8 cellular contexts compared by ENCODE assay signal in genomic region chr14:103057028-103057371, GRCh38. TPM values are rescaled to one million over a fixed set of nuclear protein-coding genes. Genes with fewer than 3 reads are reported as not detected.
DNase-seq lines count a peak whose midpoint lies in the region; ATAC-seq and TF ChIP-seq lines count a peak whose summit lies in the region.

No MANE protein-coding gene starts in this region.

- H3K27me3 ChIP-seq in heart right ventricle, result peaks cover 0 to 30% (median 0%) of the 10 kb centered on the region in 7 donors
- no peaks in the 10 kb centered on the region for H3K27me3 ChIP-seq in sigmoid colon

- H3K36me3 ChIP-seq in heart right ventricle (peaks cover 0 to 15% (median 0%) of the 10 kb centered on the region in 9 donors), sigmoid colon (no peaks in the 10 kb centered on the region)

- H3K27me3 Mint-ChIP-seq in activated T-cell treated with anti-CD3 and anti-CD28 coated beads, Interleukin-2, amount 50 U/mL, for 4 hours (ENCODE audit: low read depth), result peaks cover 24% of the 10 kb centered on the region
- peaks cover 14 to 18% of the 10 kb centered on the region in 2 donors for H3K27me3 Mint-ChIP-seq in T-cell

- no peak for TF ChIP-seq POLR2A in sigmoid colon (IDR thresholded peaks at IDR 0.05)

- no peak overlapping the region for H3K27ac Mint-ChIP-seq in T-cell

- 0 to 1% methylated on average over 42 to 53 of the region's 53 CpGs for WGBS in heart right ventricle, 2 donors
- 1% methylated on average over 53 of the region's 53 CpGs for WGBS in sigmoid colon, 2 donors

- H3K4me1 ChIP-seq in heart right ventricle, result peaks cover 12 to 60% (median 46%) of the 10 kb centered on the region in 9 donors
- peaks cover 0 to 48% (median 38%) of the 10 kb centered on the region in 4 donors for H3K4me1 ChIP-seq in sigmoid colon

- H3K4me3 ChIP-seq in heart right ventricle (peak overlapping the region; percentile 85 to 100 (median 98)), sigmoid colon (peak overlapping the region; percentile 76 to 98 (median 93))

- H3K9me3 ChIP-seq in heart right ventricle (no peaks in the 10 kb centered on the region), sigmoid colon (no peaks in the 10 kb centered on the region)

- no peak for TF ChIP-seq CTCF in heart right ventricle (IDR thresholded peaks at IDR 0.05)
- TF ChIP-seq CTCF in sigmoid colon (IDR thresholded peaks at IDR 0.05), result no peak

- H3K27ac ChIP-seq in heart right ventricle (peak overlapping the region; percentile 95 to 100 (median 97)), sigmoid colon (peak overlapping the region; percentile 86 to 97 (median 92))

- DNase-seq in activated T-cell treated with anti-CD3 and anti-CD28 coated beads, Interleukin-2, amount 50 U/mL, for 4 hours, result no peak
- DNase-seq in activated T-cell treated with anti-CD3 and anti-CD28 coated beads, Interleukin-2, amount 50 U/mL, for 1 hour, result no peak
- no peak for DNase-seq in T-cell
- DNase-seq in heart right ventricle, result peak in 1 of 2 donors; percentile 48
- DNase-seq in sigmoid colon, result peak; percentile 80
- no peak for DNase-seq in cerebellar nuclear complex (lab: John Stamatoyannopoulos, UW)

- CTCF ChIA-PET in T-cell (lab: Charles Lee), result no interaction called here

- no peaks in the 10 kb centered on the region for H3K36me3 Mint-ChIP-seq in activated T-cell treated with anti-CD3 and anti-CD28 coated beads, Interleukin-2, amount 50 U/mL, for 4 hours (ENCODE audit: insufficient read depth)
- no peaks in the 10 kb centered on the region for H3K36me3 Mint-ChIP-seq in T-cell

- intact Hi-C loops in heart right ventricle (cut with DNase I) (loop anchor here in 3 of 10 donors (1.0 to 10.0 kb wide), 5 partner anchors 18 to 788 kb away; partner anchors contain the start of genes PPP1R13B (in 1 of the 3) and RCOR1 (in 1 of the 3)), sigmoid colon (cut with DNase I) (no loop called here)

- peaks cover 11% of the 10 kb centered on the region for H3K4me1 Mint-ChIP-seq in activated T-cell treated with anti-CD3 and anti-CD28 coated beads, Interleukin-2, amount 50 U/mL, for 4 hours (ENCODE audit: low read depth)
- H3K4me1 Mint-ChIP-seq in T-cell, result peaks cover 8 to 19% (median 9%) of the 10 kb centered on the region in 3 donors

- no peak for TF ChIP-seq EP300 in sigmoid colon (IDR thresholded peaks at IDR 0.05)

- no peak overlapping the region for H3K4me3 Mint-ChIP-seq in activated T-cell treated with anti-CD3 and anti-CD28 coated beads, Interleukin-2, amount 50 U/mL, for 4 hours
- H3K4me3 Mint-ChIP-seq in T-cell, result peak overlapping the region in 2 of 3 donors; percentile 68 to 72

- POLR2A ChIA-PET in T-cell (lab: Charles Lee), result no interaction called here

- peak; percentile 13 to 23 for ATAC-seq in activated T-cell treated with anti-CD3 and anti-CD28 coated beads, Interleukin-2, amount 50 U/mL, for 4 hours
- ATAC-seq in T-cell (replicated peaks in 1 of 4) (peak; percentile 3 to 25 (median 14)), heart right ventricle (peak in 2 of 8 donors; percentile 1 to 3), HG03342 (IDR thresholded peaks at IDR 0.05; ENCODE audit: unreplicated experiment) (no peak), GM21515 (IDR thresholded peaks at IDR 0.05; ENCODE audit: unreplicated experiment) (no peak)

- H3K9me3 Mint-ChIP-seq in activated T-cell treated with anti-CD3 and anti-CD28 coated beads, Interleukin-2, amount 50 U/mL, for 4 hours, result no peaks in the 10 kb centered on the region
- H3K9me3 Mint-ChIP-seq in T-cell, result no peaks in the 10 kb centered on the region

RNA-seq across cellular contexts. Expression of gene CDC42BPB, which starts 0.3 kb away (rescaled TPM):
- total RNA-seq in activated T-cell treated with anti-CD3 and anti-CD28 coated beads, Interleukin-2, amount 50 U/mL, for 4 hours, result 1 to 10 TPM; 2.8 to 6.6 (median 5.1) TPM
- total RNA-seq in T-cell, result 10 to 100 TPM in 3 of 5 donors, 1 to 10 TPM in 2; 5.3 to 17.5 (median 11.2) TPM
- total RNA-seq in heart right ventricle, result 10 to 100 TPM; 60.8 to 83.6 (median 70.1) TPM
- 10 to 100 TPM; 29.6 to 31.2 TPM for polyA plus RNA-seq in heart right ventricle
- total RNA-seq in sigmoid colon, result 10 to 100 TPM; 58.5 to 82.3 (median 61.6) TPM
- 10 to 100 TPM; 18.0 to 51.5 (median 24.0) TPM for polyA plus RNA-seq in sigmoid colon

RNA-seq across cellular contexts. Expression of gene LBHD2, which starts 27.0 kb away (rescaled TPM):
- not detected for total RNA-seq in activated T-cell treated with anti-CD3 and anti-CD28 coated beads, Interleukin-2, amount 50 U/mL, for 4 hours
- total RNA-seq in T-cell, result not detected
- not detected for total RNA-seq in heart right ventricle
- under 1 TPM in 1 of 2 donors, not detected in 1; 0.19 TPM for polyA plus RNA-seq in heart right ventricle
- total RNA-seq in sigmoid colon, result not detected
- under 1 TPM in 1 of 3 donors, not detected in 2; 0.17 TPM for polyA plus RNA-seq in sigmoid colon

RNA-seq across cellular contexts. Expression of gene EXOC3L4, which starts 37.5 kb away (rescaled TPM):
- not detected for total RNA-seq in activated T-cell treated with anti-CD3 and anti-CD28 coated beads, Interleukin-2, amount 50 U/mL, for 4 hours
- total RNA-seq in T-cell (under 1 TPM in 1 of 5 donors, not detected in 4; 0.25 TPM), heart right ventricle (1 to 10 TPM in 2 of 10 donors, under 1 TPM in 4, not detected in 4; 0.16 to 2.0 (median 0.48) TPM), sigmoid colon (1 to 10 TPM in 2 of 4 donors, under 1 TPM in 2; 0.36 to 1.8 (median 0.90) TPM)
- polyA plus RNA-seq in heart right ventricle (1 to 10 TPM in 1 of 2 donors, under 1 TPM in 1; 0.51 to 1.2 TPM), sigmoid colon (10 to 100 TPM in 1 of 3 donors, 1 to 10 TPM in 2; 3.0 to 23.8 (median 6.0) TPM)

Comparison
In these comparisons a context has a peak if more than half of its experiments do, and no peak if none do; other contexts are left out.
1. ATAC-seq: peak in activated T-cell treated with anti-CD3 and anti-CD28 coated beads, Interleukin-2, amount 50 U/mL, for 4 hours (2 of 2) and T-cell (4 of 4); none in HG03342 (single experiment) and GM21515 (single experiment).